Comparison of ENCODE assay signal across 1 cellular context in the genomic region with DNA sequence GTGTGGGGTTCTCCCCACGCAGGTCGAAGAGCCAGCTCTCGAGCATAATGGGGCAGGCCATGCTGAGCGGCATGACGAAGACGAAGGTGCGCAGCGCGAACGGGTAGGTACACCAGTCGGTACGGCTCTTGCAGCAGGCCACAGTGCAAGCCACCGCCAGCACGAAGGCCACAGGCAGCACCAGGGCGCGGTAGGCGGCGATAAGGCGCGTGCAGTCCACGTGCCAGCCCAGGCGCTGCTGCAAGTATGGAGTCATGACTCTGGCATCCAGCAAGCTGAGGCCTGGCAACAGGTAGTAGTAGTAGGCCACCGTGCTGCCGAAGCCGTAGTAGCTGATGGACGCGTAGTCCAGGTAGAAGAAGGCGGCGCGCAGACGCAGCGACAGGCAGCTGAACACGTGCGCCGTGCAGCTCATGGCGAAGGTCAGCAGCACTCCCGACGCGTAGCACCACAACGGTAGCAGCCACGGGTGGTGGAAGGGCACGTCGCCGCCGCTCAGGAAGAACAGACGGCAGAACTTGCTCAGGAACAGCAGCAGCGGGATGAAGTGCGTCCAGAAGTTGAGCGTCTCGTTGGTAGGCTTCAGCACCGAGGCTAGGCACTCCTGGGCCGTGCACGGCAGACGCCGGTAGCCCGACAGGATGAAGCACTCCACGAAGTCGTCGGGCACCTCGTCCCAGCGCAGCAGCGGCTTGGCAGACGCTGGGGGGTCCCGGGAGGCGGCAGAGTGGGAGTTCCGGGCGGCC.
TF ChIP-seq lines count a peak whose summit lies in the region.

No MANE protein-coding gene starts in this region.

TF ChIP-seq in SK-N-SH, 30 proteins besides CTCF, POLR2A, EP300 and RAD21 (continued from another document):
- TF ChIP-seq, protein P1, sequence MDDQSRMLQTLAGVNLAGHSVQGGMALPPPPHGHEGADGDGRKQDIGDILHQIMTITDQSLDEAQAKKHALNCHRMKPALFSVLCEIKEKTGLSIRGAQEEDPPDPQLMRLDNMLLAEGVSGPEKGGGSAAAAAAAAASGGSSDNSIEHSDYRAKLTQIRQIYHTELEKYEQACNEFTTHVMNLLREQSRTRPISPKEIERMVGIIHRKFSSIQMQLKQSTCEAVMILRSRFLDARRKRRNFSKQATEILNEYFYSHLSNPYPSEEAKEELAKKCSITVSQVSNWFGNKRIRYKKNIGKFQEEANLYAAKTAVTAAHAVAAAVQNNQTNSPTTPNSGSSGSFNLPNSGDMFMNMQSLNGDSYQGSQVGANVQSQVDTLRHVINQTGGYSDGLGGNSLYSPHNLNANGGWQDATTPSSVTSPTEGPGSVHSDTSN (IDR thresholded peaks at IDR 0.05): no peak
- TF ChIP-seq CHD2 (IDR thresholded peaks at IDR 0.05; ENCODE audit: low read length, partially characterized antibody) (no peak), JUND (IDR thresholded peaks at IDR 0.05) (no peak), RXRA (IDR thresholded peaks at IDR 0.05; ENCODE audit: borderline replicate concordance, low read depth) (no peak), TCF12 (IDR thresholded peaks at IDR 0.05) (no peak), RFX5 (IDR thresholded peaks at IDR 0.05; ENCODE audit: low read length) (no peak), SMC3 (IDR thresholded peaks at IDR 0.05; ENCODE audit: low read depth, low read length) (no peak), FOXM1 (IDR thresholded peaks at IDR 0.05; ENCODE audit: low read depth) (no peak), EZH2phosphoT487 (IDR thresholded peaks at IDR 0.05; ENCODE audit: borderline replicate concordance, low read depth) (no peak), SIN3A (IDR thresholded peaks at IDR 0.05; ENCODE audit: borderline replicate concordance, low read depth, low read length) (no peak), TEAD4 (IDR thresholded peaks at IDR 0.05; ENCODE audit: borderline replicate concordance, insufficient read depth) (no peak), GABPA (IDR thresholded peaks at IDR 0.05; ENCODE audit: low read depth) (no peak)
- TF ChIP-seq, protein P2, sequence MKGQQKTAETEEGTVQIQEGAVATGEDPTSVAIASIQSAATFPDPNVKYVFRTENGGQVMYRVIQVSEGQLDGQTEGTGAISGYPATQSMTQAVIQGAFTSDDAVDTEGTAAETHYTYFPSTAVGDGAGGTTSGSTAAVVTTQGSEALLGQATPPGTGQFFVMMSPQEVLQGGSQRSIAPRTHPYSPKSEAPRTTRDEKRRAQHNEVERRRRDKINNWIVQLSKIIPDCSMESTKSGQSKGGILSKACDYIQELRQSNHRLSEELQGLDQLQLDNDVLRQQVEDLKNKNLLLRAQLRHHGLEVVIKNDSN (IDR thresholded peaks at IDR 0.05; ENCODE audit: borderline replicate concordance, low read depth): no peak
- TF ChIP-seq, protein P3, sequence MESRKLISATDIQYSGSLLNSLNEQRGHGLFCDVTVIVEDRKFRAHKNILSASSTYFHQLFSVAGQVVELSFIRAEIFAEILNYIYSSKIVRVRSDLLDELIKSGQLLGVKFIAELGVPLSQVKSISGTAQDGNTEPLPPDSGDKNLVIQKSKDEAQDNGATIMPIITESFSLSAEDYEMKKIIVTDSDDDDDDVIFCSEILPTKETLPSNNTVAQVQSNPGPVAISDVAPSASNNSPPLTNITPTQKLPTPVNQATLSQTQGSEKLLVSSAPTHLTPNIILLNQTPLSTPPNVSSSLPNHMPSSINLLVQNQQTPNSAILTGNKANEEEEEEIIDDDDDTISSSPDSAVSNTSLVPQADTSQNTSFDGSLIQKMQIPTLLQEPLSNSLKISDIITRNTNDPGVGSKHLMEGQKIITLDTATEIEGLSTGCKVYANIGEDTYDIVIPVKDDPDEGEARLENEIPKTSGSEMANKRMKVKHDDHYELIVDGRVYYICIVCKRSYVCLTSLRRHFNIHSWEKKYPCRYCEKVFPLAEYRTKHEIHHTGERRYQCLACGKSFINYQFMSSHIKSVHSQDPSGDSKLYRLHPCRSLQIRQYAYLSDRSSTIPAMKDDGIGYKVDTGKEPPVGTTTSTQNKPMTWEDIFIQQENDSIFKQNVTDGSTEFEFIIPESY (IDR thresholded peaks at IDR 0.05; ENCODE audit: borderline replicate concordance, low read depth): no peak
